In genomic region chr21:33479679-33480480, GRCh38 we compare ENCODE assay signal across 8 cellular contexts. TPM values are rescaled to one million over a fixed set of nuclear protein-coding genes. Genes with fewer than 3 reads are reported as not detected.
DNase-seq lines count a peak whose midpoint lies in the region; ATAC-seq and TF ChIP-seq lines count a peak whose summit lies in the region.

Gene TMEM50B, minus strand, starts transcription at chr21:33479974. Its CDS starts 11,089 bp downstream, at chr21:33468885.

- H3K27ac Mint-ChIP-seq in activated CD4-positive, alpha-beta T cell treated with anti-CD3 and anti-CD28 coated beads, Interleukin-2, amount 10 ng/mL, durations not matched to agents 24 days and 14 days: peak within 1 kb of the TSS; percentile 93

- peak within 1 kb of the TSS; percentile 77 to 99 (median 90) for H3K4me2 ChIP-seq in BLaER1 treated with 17β-estradiol and CSF1 and Interleukin-3, amounts not matched to agents 10 nM and 100 nM

- no peak for TF ChIP-seq CTCF in coronary artery (IDR thresholded peaks at IDR 0.05)

- H3K27me3 Mint-ChIP-seq in activated CD4-positive, alpha-beta T cell treated with anti-CD3 and anti-CD28 coated beads, Interleukin-2, amount 10 ng/mL, durations not matched to agents 24 days and 14 days: peaks cover 14% of the 10 kb centered on the region

- no peaks in the 10 kb centered on the region for H3K9me3 Mint-ChIP-seq in activated CD4-positive, alpha-beta T cell treated with anti-CD3 and anti-CD28 coated beads, Interleukin-2, amount 10 ng/mL, durations not matched to agents 24 days and 14 days

- peak within 1 kb of the TSS; percentile 78 to 99 (median 90) for H3K4me3 ChIP-seq in BLaER1 treated with 17β-estradiol and CSF1 and Interleukin-3, amounts not matched to agents 10 nM and 100 nM
- H3K4me3 ChIP-seq in coronary artery: peak within 1 kb of the TSS; percentile 97

- ATAC-seq in GM19324 (IDR thresholded peaks at IDR 0.05; ENCODE audit: low FRiP score, unreplicated experiment) (peak; percentile 92), HG03469 (IDR thresholded peaks at IDR 0.05; ENCODE audit: unreplicated experiment) (peak; percentile 85), left lobe of liver (peak; percentile 93)

- intact Hi-C loops in activated CD4-positive, alpha-beta T cell treated with anti-CD3 and anti-CD28 coated beads, Interleukin-2, amount 10 ng/mL, durations not matched to agents 24 days and 14 days (cut with micrococcal nuclease): loop anchor here (1.0 to 10.0 kb wide), 7 partner anchors 11 to 867 kb away; partner anchors contain the start of genes CFAP298, CRYZL1, DNAJC28 and GART

- H3K4me1 ChIP-seq in BLaER1 treated with 17β-estradiol and CSF1 and Interleukin-3, amounts not matched to agents 10 nM and 100 nM: peaks cover 13 to 25% (median 15%) of the 10 kb centered on the region in 10 experiments

- H3K4me3 Mint-ChIP-seq in activated CD4-positive, alpha-beta T cell treated with anti-CD3 and anti-CD28 coated beads, Interleukin-2, amount 10 ng/mL, durations not matched to agents 24 days and 14 days: peak within 1 kb of the TSS; percentile 93

- peak within 1 kb of the TSS; percentile 87 to 99 (median 95) for H3K9ac ChIP-seq in BLaER1 treated with 17β-estradiol and CSF1 and Interleukin-3, amounts not matched to agents 10 nM and 100 nM

- H3K27ac ChIP-seq in BLaER1 treated with 17β-estradiol and CSF1 and Interleukin-3, amounts not matched to agents 10 nM and 100 nM: peak within 1 kb of the TSS; percentile 88 to 99 (median 95)
- H3K27ac ChIP-seq in coronary artery: peak within 1 kb of the TSS; percentile 94 to 98

- H3K4me1 Mint-ChIP-seq in activated CD4-positive, alpha-beta T cell treated with anti-CD3 and anti-CD28 coated beads, Interleukin-2, amount 10 ng/mL, durations not matched to agents 24 days and 14 days: peaks cover 15% of the 10 kb centered on the region

- peak; percentile 94 to 97 for DNase-seq in NCI-H526 (lab: John Stamatoyannopoulos, UW)
- peak; percentile 98 for DNase-seq in activated CD4-positive, alpha-beta T cell treated with anti-CD3 and anti-CD28 coated beads, Interleukin-2, amount 10 ng/mL, durations not matched to agents 24 days and 14 days
- peak; percentile 98 for DNase-seq in coronary artery (ENCODE audit: low spot score)
- peak; percentile 98 for DNase-seq in left lobe of liver (ENCODE audit: low spot score)
- peak; percentile 93 for DNase-seq in stimulated activated CD4-positive, alpha-beta T cell treated with anti-CD3 and anti-CD28 coated beads, Interleukin-2, amount 100 ng/mL, for 4 hours (ENCODE audit: low read depth)

- H3K27me3 ChIP-seq in BLaER1 treated with 17β-estradiol and CSF1 and Interleukin-3, amounts not matched to agents 10 nM and 100 nM: no peaks in the 10 kb centered on the region

- no peaks in the 10 kb centered on the region for H3K36me3 Mint-ChIP-seq in activated CD4-positive, alpha-beta T cell treated with anti-CD3 and anti-CD28 coated beads, Interleukin-2, amount 10 ng/mL, durations not matched to agents 24 days and 14 days (ENCODE audit: low read depth)

- peaks cover 0 to 11% (median 3%) of the 10 kb centered on the region in 11 experiments; a peak in 8 of 22 replicates for H4K20me1 ChIP-seq in BLaER1 treated with 17β-estradiol and CSF1 and Interleukin-3, amounts not matched to agents 10 nM and 100 nM

- 0 out of 22 replicates have a peak, but pooled peaks cover 0 to 5% (median 0%) of the 10 kb centered on the region in 11 experiments for H3K36me3 ChIP-seq in BLaER1 treated with 17β-estradiol and CSF1 and Interleukin-3, amounts not matched to agents 10 nM and 100 nM

- no peaks in the 10 kb centered on the region for H3K9me3 ChIP-seq in BLaER1 treated with 17β-estradiol and CSF1 and Interleukin-3, amounts not matched to agents 10 nM and 100 nM (replicated peaks in 1 of 11)

RNA-seq across cellular contexts. Expression of gene TMEM50B, which starts in this region (rescaled TPM):
- total RNA-seq in activated CD4-positive, alpha-beta T cell treated with anti-CD3 and anti-CD28 coated beads, Interleukin-2, amount 10 ng/mL, durations not matched to agents 24 days and 14 days: 14.4 and 16.4 TPM in 2 replicates
- 22.3 TPM for total RNA-seq in left lobe of liver

Comparison
In these comparisons a context has a peak if more than half of its experiments do, and no peak if none do; other contexts are left out.
1. Peak in every context shown above with its lines: DNase-seq, ATAC-seq, H3K4me3 ChIP-seq and H3K27ac ChIP-seq.